Comparison of ENCODE assay signal across 20 cellular contexts in the genomic region with DNA sequence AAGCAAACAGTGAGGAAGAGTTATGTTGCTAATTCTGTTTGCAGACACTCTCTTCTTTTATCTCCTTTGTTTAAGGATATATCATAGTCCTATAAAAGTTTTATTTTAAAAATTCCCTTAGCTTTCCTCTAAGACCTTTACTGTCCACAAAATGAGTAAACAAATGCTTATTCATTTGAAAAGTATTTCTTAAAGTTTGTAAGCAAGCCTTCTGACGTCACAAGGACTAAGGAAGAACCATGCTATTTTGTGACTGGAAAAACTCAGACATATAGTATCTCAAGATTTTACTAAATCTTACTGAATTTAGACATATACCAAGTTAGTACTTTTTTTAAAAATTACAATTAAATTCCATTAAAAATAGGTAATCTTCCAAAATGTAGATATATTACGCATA. TPM values are rescaled to one million over a fixed set of nuclear protein-coding genes. Genes with fewer than 3 reads are reported as not detected.
"Had no signal": no experiment of that assay in that cellular context is flagged by ENCODE, and none has a peak within 500 bp of the region (broad histone marks: within the 10 kb centered on the region; RNA-seq: fewer than 3 reads in every experiment).

No MANE protein-coding gene starts in this region.

- H3K27me3 ChIP-seq: neutrophil, right atrium auricular region, thyroid gland had no signal

- ATAC-seq: activated CD4-positive, CD25-positive, alpha-beta regulatory T cell treated with anti-CD3 and anti-CD28 coated beads, Interleukin-2, amount 50 U/mL, for 24 hours; activated CD8-positive, alpha-beta memory T cell treated with anti-CD3 and anti-CD28 coated beads, Interleukin-2, amount 10 ng/mL, durations not matched to agents 7 days and 5 days; naive thymus-derived CD4-positive, alpha-beta T cell; stimulated activated effector memory CD8-positive, alpha-beta T cell treated with anti-CD3 and anti-CD28 coated beads, Interleukin-12 subunit alpha, Interleukin-12 subunit beta, amount 100 ng/mL, for 72 hours had no signal

- DNase-seq: activated CD4-positive, alpha-beta T cell treated with anti-CD3 and anti-CD28 coated beads, Interleukin-2, amount 50 U/mL, for 4 hours; activated CD8-positive, alpha-beta memory T cell treated with anti-CD3 and anti-CD28 coated beads, Interleukin-2, amount 10 ng/mL, durations not matched to agents 7 days and 5 days; activated gamma-delta T cell; activated naive CD8-positive, alpha-beta T cell treated with anti-CD3 and anti-CD28 coated beads for 36 hours; activated T-cell treated with anti-CD3 and anti-CD28 coated beads, Interleukin-2, amount 50 U/mL, for 24 hours; aorta; glutamatergic neuron; naive thymus-derived CD4-positive, alpha-beta T cell; T-helper 2 cell; thyroid gland; uterus had no signal

- H3K4me3 ChIP-seq: right atrium auricular region, thyroid gland, uterus had no signal

- H3K27ac ChIP-seq: neutrophil, right atrium auricular region, thyroid gland, uterus had no signal

- H3K9me3 ChIP-seq: neutrophil, right atrium auricular region, thyroid gland, uterus had no signal

RNA-seq across cellular contexts. Expression of a gene that starts 5.2 kb away (rescaled TPM):
- total RNA-seq: activated CD8-positive, alpha-beta memory T cell treated with anti-CD3 and anti-CD28 coated beads, Interleukin-2, amount 10 ng/mL, durations not matched to agents 7 days and 5 days; activated naive CD8-positive, alpha-beta T cell treated with anti-CD3 and anti-CD28 coated beads for 36 hours; aorta; bronchial epithelial cell; fibroblast of lung; lung microvascular endothelial cell; mononuclear cell; naive thymus-derived CD4-positive, alpha-beta T cell; posterior vena cava; right atrium auricular region; thyroid gland; uterus had no signal
- polyA plus RNA-seq: aorta; fibroblast of lung; naive thymus-derived CD4-positive, alpha-beta T cell had no signal

RNA-seq across cellular contexts. Expression of a gene that starts 49.9 kb away (rescaled TPM):
- total RNA-seq: activated CD8-positive, alpha-beta memory T cell treated with anti-CD3 and anti-CD28 coated beads, Interleukin-2, amount 10 ng/mL, durations not matched to agents 7 days and 5 days; activated naive CD8-positive, alpha-beta T cell treated with anti-CD3 and anti-CD28 coated beads for 36 hours; mononuclear cell; naive thymus-derived CD4-positive, alpha-beta T cell had no signal
- polyA plus RNA-seq: naive thymus-derived CD4-positive, alpha-beta T cell had no signal
